19 cellular contexts compared by ENCODE assay signal in the genomic region with DNA sequence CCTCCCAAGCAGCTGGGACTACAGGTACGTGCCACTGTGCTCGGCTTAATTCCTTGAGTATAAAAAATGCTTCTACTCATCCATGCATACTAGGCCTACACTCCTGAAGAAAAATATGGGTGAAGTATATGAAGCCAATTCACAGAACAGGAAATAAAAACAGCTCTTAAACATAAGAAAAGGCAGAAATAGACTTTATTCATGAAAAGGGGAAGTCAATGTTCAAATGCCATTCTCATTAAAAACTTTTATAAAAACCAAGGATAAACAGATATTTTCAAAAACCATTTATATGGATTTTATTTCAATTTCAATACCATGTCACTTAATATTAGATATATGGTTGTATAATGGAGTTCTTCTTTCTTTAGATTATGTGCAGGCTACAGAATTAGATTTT.
"Had no signal": no experiment of that assay in that cellular context is flagged by ENCODE, and none has a peak within 500 bp of the region (broad histone marks: within the 10 kb centered on the region; RNA-seq: fewer than 3 reads in every experiment).

No MANE protein-coding gene starts in this region.

- DNase-seq: activated CD4-positive, alpha-beta T cell treated with anti-CD3 and anti-CD28 coated beads, Interleukin-2, amount 10 ng/mL, durations not matched to agents 24 days and 14 days; activated CD8-positive, alpha-beta T cell treated with anti-CD3 and anti-CD28 coated beads for 36 hours; activated gamma-delta T cell; activated T-cell treated with anti-CD3 and anti-CD28 coated beads, Interleukin-2, amount 50 U/mL, for 1 hour; effector CD4-positive, alpha-beta T cell; heart left ventricle; left lung; midbrain; stimulated activated CD4-positive, alpha-beta T cell treated with anti-CD3 and anti-CD28 coated beads, Interleukin-12 subunit alpha, Interleukin-12 subunit beta, amount 100 ng/mL, for 4 hours; stimulated activated CD4-positive, alpha-beta T cell treated with anti-CD3 and anti-CD28 coated beads, Interleukin-1b, Interleukin-23, amount 100 ng/mL, for 48 hours; stimulated activated naive CD8-positive, alpha-beta T cell treated with anti-CD3 and anti-CD28 coated beads, Interleukin-15, Interleukin-2, amounts not matched to agents 100 U/mL and 50 U/mL, for 24 hours; substantia nigra; transverse colon; uterus had no signal

- H3K9me3 ChIP-seq: gastroesophageal sphincter, heart left ventricle, left lung, transverse colon, uterus had no signal

- H3K4me1 Mint-ChIP-seq: neural crest cell had no signal

- H3K4me3 Mint-ChIP-seq: activated CD4-positive, alpha-beta T cell treated with anti-CD3 and anti-CD28 coated beads, Interleukin-2, amount 10 ng/mL, durations not matched to agents 24 days and 14 days; activated CD8-positive, alpha-beta T cell treated with anti-CD3 and anti-CD28 coated beads for 36 hours; activated naive CD8-positive, alpha-beta T cell; neural crest cell had no signal

- H3K36me3 ChIP-seq: transverse colon, uterus had no signal

- H3K27ac Mint-ChIP-seq: activated CD4-positive, alpha-beta T cell treated with anti-CD3 and anti-CD28 coated beads, Interleukin-2, amount 10 ng/mL, durations not matched to agents 24 days and 14 days; progenitor cell of endocrine pancreas had no signal

- H3K4me1 ChIP-seq: gastroesophageal sphincter, uterus had no signal

- H3K27me3 Mint-ChIP-seq: activated CD4-positive, alpha-beta T cell treated with anti-CD3 and anti-CD28 coated beads, Interleukin-2, amount 10 ng/mL, durations not matched to agents 24 days and 14 days; activated CD8-positive, alpha-beta T cell treated with anti-CD3 and anti-CD28 coated beads for 36 hours; activated naive CD8-positive, alpha-beta T cell had no signal

- H3K27ac ChIP-seq: gastroesophageal sphincter, left lung, transverse colon, uterus had no signal

- ATAC-seq: activated CD8-positive, alpha-beta T cell treated with anti-CD3 and anti-CD28 coated beads for 36 hours; esophagus mucosa; gastroesophageal sphincter; heart left ventricle; left lung; stimulated activated naive CD8-positive, alpha-beta T cell treated with anti-CD3 and anti-CD28 coated beads, Interleukin-15, Interleukin-2, amounts not matched to agents 100 U/mL and 50 U/mL, for 24 hours had no signal

- H3K4me3 ChIP-seq: gastroesophageal sphincter, heart left ventricle, left lung, transverse colon, uterus had no signal

- H3K27me3 ChIP-seq: gastroesophageal sphincter, heart left ventricle, left lung, transverse colon, uterus had no signal
